In the genomic region with DNA sequence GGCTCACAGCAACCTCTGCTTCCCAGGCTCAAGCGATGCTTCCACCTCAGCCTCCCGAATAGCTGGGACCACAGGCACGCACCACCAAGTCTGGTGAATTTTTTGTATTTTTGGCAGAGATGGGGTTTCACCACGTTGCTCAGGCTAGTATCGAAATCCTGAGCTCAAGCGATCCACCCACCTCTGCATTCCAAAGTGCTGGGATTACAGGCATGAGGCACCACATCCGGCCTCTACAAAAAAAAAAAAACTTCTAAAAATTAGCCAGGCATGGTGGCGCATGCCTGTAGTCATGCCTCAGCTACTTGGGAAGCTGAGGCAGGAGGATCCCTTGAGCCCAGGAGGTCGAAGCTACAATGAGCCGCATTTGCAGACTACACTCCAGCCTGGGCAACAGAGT, we compare ENCODE assay signal across 19 cellular contexts.
A peak's percentile ranks its signal among the peaks of the same experiment; 100 is the strongest.
DNase-seq lines count a peak whose midpoint lies in the region; ATAC-seq and TF ChIP-seq lines count a peak whose summit lies in the region.
"Had no signal": no experiment of that assay in that cellular context is flagged by ENCODE, and none has a peak within 500 bp of the region (broad histone marks: within the 10 kb centered on the region; RNA-seq: fewer than 3 reads in every experiment).

No MANE protein-coding gene starts in this region.

- TF ChIP-seq CTCF in cardiac fibroblast (IDR thresholded peaks at IDR 0.05; ENCODE audit: low read depth, low read length), result no peak

- peak; percentile 87 for DNase-seq in M059J (ENCODE audit: low read depth)
- peak; percentile 49 to 84 for DNase-seq in cardiac fibroblast (ENCODE audit: low read depth in 2 of 2)
- peak; percentile 97 for DNase-seq in kidney tubule cell (ENCODE audit: low spot score)
- DNase-seq in NCI-H748 (lab: John Stamatoyannopoulos, UW; ENCODE audit: unreplicated experiment), result no peak
- no peak for DNase-seq in DMS114 treated with DMSO at 0.1 percent for 48 hours (lab: John Stamatoyannopoulos, UW; ENCODE audit: unreplicated experiment)
- no peak for DNase-seq in natural killer cell treated with Interleukin-12 subunit alpha and Interleukin-12 subunit beta and Interleukin-15 and Interleukin-18, amount 100 ng/mL, for 72 hours (ENCODE audit: low spot score)
- DNase-seq: activated CD4-positive, alpha-beta memory T cell treated with anti-CD3 and anti-CD28 coated beads for 36 hours; AML-193; amygdala; DMS153; dorsolateral prefrontal cortex; immature natural killer cell; NCI-H1105 treated with DMSO at 0.1 percent for 48 hours; stimulated activated naive CD4-positive, alpha-beta T cell; upper lobe of right lung had no signal

- no peaks in the 10 kb centered on the region for H3K36me3 Mint-ChIP-seq in natural killer cell treated with Interleukin-12 subunit alpha and Interleukin-12 subunit beta and Interleukin-15 and Interleukin-18, amount 100 ng/mL, for 72 hours
- H3K36me3 Mint-ChIP-seq: activated CD4-positive, alpha-beta memory T cell treated with anti-CD3 and anti-CD28 coated beads for 36 hours; immature natural killer cell had no signal

- ATAC-seq in natural killer cell treated with Interleukin-12 subunit alpha and Interleukin-12 subunit beta and Interleukin-15 and Interleukin-18, amount 100 ng/mL, for 72 hours, result no peak
- no peak for ATAC-seq in GM21390 (IDR thresholded peaks at IDR 0.05; ENCODE audit: unreplicated experiment)
- ATAC-seq: activated T-helper 17 cell treated with anti-CD3 and anti-CD28 coated beads, Interleukin-2, amount 50 U/mL, for 72 hours; upper lobe of right lung had no signal

- H3K9me3 ChIP-seq in BLaER1 treated with 17β-estradiol and CSF1 and Interleukin-3, amounts not matched to agents 10 nM and 100 nM (replicated peaks in 1 of 11), result peaks cover 0 to 3% (median 0%) of the 10 kb centered on the region in 11 experiments; a peak in 1 of 22 replicates
- H3K9me3 ChIP-seq: neutrophil, upper lobe of right lung had no signal

- H3K9me3 Mint-ChIP-seq in natural killer cell treated with Interleukin-12 subunit alpha and Interleukin-12 subunit beta and Interleukin-15 and Interleukin-18, amount 100 ng/mL, for 72 hours, result no peaks in the 10 kb centered on the region
- H3K9me3 Mint-ChIP-seq: activated CD4-positive, alpha-beta memory T cell treated with anti-CD3 and anti-CD28 coated beads for 36 hours; immature natural killer cell had no signal

- H3K4me2 ChIP-seq in BLaER1 treated with 17β-estradiol and CSF1 and Interleukin-3, amounts not matched to agents 10 nM and 100 nM, result peak overlapping the region in 8 of 11 experiments; percentile 9 to 56 (median 51); a peak in 13 of 22 replicates

- H3K27ac Mint-ChIP-seq in natural killer cell treated with Interleukin-12 subunit alpha and Interleukin-12 subunit beta and Interleukin-15 and Interleukin-18, amount 100 ng/mL, for 72 hours, result no peak overlapping the region
- H3K27ac Mint-ChIP-seq: activated CD4-positive, alpha-beta memory T cell treated with anti-CD3 and anti-CD28 coated beads for 36 hours; activated T-helper 17 cell treated with anti-CD3 and anti-CD28 coated beads, Interleukin-2, amount 50 U/mL, for 72 hours; immature natural killer cell had no signal

- no peak overlapping the region for H3K4me3 ChIP-seq in BLaER1 treated with 17β-estradiol and CSF1 and Interleukin-3, amounts not matched to agents 10 nM and 100 nM
- no peak overlapping the region for H3K4me3 ChIP-seq in cardiac fibroblast (replicated peaks in 1 of 2; ENCODE audit: low read depth in 2 of 2, low read length in 2 of 2)
- H3K4me3 ChIP-seq: dorsolateral prefrontal cortex, upper lobe of right lung had no signal

- H3K9ac ChIP-seq in BLaER1 treated with 17β-estradiol and CSF1 and Interleukin-3, amounts not matched to agents 10 nM and 100 nM, result no peak overlapping the region

- H3K27me3 ChIP-seq in BLaER1 treated with 17β-estradiol and CSF1 and Interleukin-3, amounts not matched to agents 10 nM and 100 nM, result no peaks in the 10 kb centered on the region

- H4K20me1 ChIP-seq in BLaER1 treated with 17β-estradiol and CSF1 and Interleukin-3, amounts not matched to agents 10 nM and 100 nM, result no peaks in the 10 kb centered on the region

- H3K4me3 Mint-ChIP-seq in natural killer cell treated with Interleukin-12 subunit alpha and Interleukin-12 subunit beta and Interleukin-15 and Interleukin-18, amount 100 ng/mL, for 72 hours, result no peak overlapping the region
- H3K4me3 Mint-ChIP-seq: activated CD4-positive, alpha-beta memory T cell treated with anti-CD3 and anti-CD28 coated beads for 36 hours; activated T-helper 17 cell treated with anti-CD3 and anti-CD28 coated beads, Interleukin-2, amount 50 U/mL, for 72 hours; immature natural killer cell had no signal

- peaks cover 32 to 33% of the 10 kb centered on the region in 2 donors for H3K27me3 Mint-ChIP-seq in natural killer cell treated with Interleukin-12 subunit alpha and Interleukin-12 subunit beta and Interleukin-15 and Interleukin-18, amount 100 ng/mL, for 72 hours

- H3K27ac ChIP-seq in BLaER1 treated with 17β-estradiol and CSF1 and Interleukin-3, amounts not matched to agents 10 nM and 100 nM, result no peak overlapping the region
- H3K27ac ChIP-seq: dorsolateral prefrontal cortex, neutrophil, upper lobe of right lung had no signal

- H3K4me1 ChIP-seq in BLaER1 treated with 17β-estradiol and CSF1 and Interleukin-3, amounts not matched to agents 10 nM and 100 nM, result peaks cover 0 to 15% (median 11%) of the 10 kb centered on the region in 10 experiments; a peak in 14 of 20 replicates
- H3K4me1 ChIP-seq: upper lobe of right lung had no signal

- H3K36me3 ChIP-seq in BLaER1 treated with 17β-estradiol and CSF1 and Interleukin-3, amounts not matched to agents 10 nM and 100 nM, result no peaks in the 10 kb centered on the region
- H3K36me3 ChIP-seq: neutrophil, upper lobe of right lung had no signal

- no peaks in the 10 kb centered on the region for H3K4me1 Mint-ChIP-seq in natural killer cell treated with Interleukin-12 subunit alpha and Interleukin-12 subunit beta and Interleukin-15 and Interleukin-18, amount 100 ng/mL, for 72 hours (ENCODE audit: low read depth in 2 of 2)
- H3K4me1 Mint-ChIP-seq: activated T-helper 17 cell treated with anti-CD3 and anti-CD28 coated beads, Interleukin-2, amount 50 U/mL, for 72 hours; immature natural killer cell had no signal

Comparison
In these comparisons a context has a peak if more than half of its experiments do, and no peak if none do; other contexts are left out.
1. DNase-seq: peak in M059J (single experiment), cardiac fibroblast (2 of 2) and kidney tubule cell (single experiment); none in NCI-H748 (single experiment), DMS114 treated with DMSO at 0.1 percent for 48 hours (single experiment) and natural killer cell treated with Interleukin-12 subunit alpha and Interleukin-12 subunit beta and Interleukin-15 and Interleukin-18, amount 100 ng/mL, for 72 hours (single experiment).